ENCODE assay signal across 25 cellular contexts in the genomic region with DNA sequence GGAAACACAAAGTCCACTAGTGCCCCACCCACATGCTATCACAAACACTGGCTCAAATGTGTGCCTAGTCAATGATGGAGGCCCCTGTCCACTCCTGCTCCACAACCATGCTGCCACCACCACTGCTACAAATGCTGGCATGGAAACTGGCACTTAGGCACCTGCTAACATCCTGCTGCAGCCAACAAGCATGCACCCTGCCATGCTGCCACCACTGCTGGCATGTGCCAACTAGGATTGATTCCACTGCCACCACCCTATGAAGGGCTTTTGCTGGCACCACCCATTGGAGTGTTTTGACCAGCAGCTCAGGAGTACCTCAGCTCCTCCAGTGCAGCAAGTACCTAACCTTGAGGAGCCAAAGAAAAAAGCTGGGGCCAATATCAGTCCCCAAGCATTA.
"Had no signal": no experiment of that assay in that cellular context is flagged by ENCODE, and none has a peak within 500 bp of the region (broad histone marks: within the 10 kb centered on the region; RNA-seq: fewer than 3 reads in every experiment).

No MANE protein-coding gene starts in this region.

- H3K9me3 ChIP-seq: colonic mucosa, gastrocnemius medialis, lower lobe of right lung, mucosa of descending colon had no signal

- H3K36me3 ChIP-seq: colonic mucosa, esophagus squamous epithelium, gastrocnemius medialis, heart right ventricle, left lung, lower lobe of right lung had no signal

- FAIRE-seq: endometrium, islet of Langerhans, keratinocyte had no signal

- H3K27ac ChIP-seq: colonic mucosa, epithelial cell of prostate, esophagus squamous epithelium, gastrocnemius medialis, heart right ventricle, left lung, lower lobe of right lung had no signal

- H3K4me3 ChIP-seq: colonic mucosa, esophagus squamous epithelium, gastrocnemius medialis, heart right ventricle, left lung, lower lobe of right lung, mucosa of descending colon had no signal

- DNase-seq: colonic mucosa; cortex of kidney; effector CD8-positive, alpha-beta T cell; effector memory CD8-positive, alpha-beta T cell; endodermal cell; erythroblast; esophagus squamous epithelium; foreskin fibroblast; foreskin melanocyte; gastrocnemius medialis; glutamatergic neuron; head of caudate nucleus; heart right ventricle; hippocampal formation; left cardiac atrium; left ventricle myocardium superior; lower lobe of right lung; mesenchymal stem cell; mucosa of descending colon had no signal

- H3K4me1 ChIP-seq: colonic mucosa, esophagus squamous epithelium, heart right ventricle, left lung, lower lobe of right lung had no signal

- H3K27me3 ChIP-seq: colonic mucosa, gastrocnemius medialis, heart right ventricle, left lung had no signal

- ATAC-seq: effector memory CD8-positive, alpha-beta T cell; esophagus mucosa; gastrocnemius medialis; heart right ventricle; left cardiac atrium; left lung; left ventricle myocardium superior; mucosa of descending colon had no signal
